Comparison of ENCODE assay signal across 8 cellular contexts in the genomic region with DNA sequence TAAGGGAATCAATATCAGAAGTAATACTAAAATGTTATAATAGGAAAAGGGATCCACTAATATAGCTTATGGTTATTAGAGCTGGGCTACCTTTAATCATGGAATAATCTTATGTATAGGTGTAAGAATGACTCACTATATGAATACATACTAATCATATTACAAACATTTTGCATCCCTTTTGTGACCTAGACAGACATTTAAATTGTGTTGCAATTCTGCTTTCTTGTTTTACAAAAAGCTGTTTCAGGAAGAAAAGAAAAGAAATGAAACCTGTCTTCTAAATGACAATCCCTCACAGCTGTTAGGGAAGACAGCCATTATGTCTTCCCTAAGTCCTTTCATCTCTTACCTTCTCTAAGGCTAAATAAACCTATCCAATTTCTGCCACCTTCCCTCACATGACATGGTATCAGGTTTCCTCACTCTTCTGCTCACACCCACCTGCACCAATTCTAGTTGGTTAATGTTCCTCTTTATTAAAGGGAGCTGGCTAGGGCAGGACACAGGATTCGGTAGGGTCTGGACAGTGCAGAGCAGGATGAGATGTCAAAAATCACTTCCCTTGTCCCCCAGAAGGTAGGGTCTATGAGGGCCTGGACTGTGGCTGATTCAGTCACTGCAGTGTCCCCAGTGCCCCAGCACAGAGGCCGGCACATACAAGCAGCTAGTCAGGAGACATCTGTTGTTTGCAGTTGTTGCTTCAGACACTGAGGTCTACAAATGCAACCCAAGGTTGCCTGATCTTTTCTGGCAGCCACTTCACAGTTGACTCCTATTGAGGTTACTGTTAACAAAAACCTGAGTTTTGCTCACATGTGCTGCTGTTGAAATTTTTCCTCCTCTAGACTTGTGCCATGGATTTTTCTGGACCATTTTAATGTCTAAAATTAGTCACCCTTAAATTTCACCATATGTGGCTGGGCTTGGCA. TPM values are rescaled to one million over a fixed set of nuclear protein-coding genes. Genes with fewer than 3 reads are reported as not detected.
DNase-seq lines count a peak whose midpoint lies in the region; ATAC-seq and TF ChIP-seq lines count a peak whose summit lies in the region.

No MANE protein-coding gene starts in this region.

- no peak overlapping the region for H3K9ac ChIP-seq in liver (ENCODE audit: low read depth in 1 of 2, low read length in 2 of 2)

- TF ChIP-seq CTCF in NB4 (IDR thresholded peaks at IDR 0.05; ENCODE audit: low read depth, low read length) (no peak), VCaP (conservative IDR thresholded peaks at IDR 0.05) (no peak), liver (IDR thresholded peaks at IDR 0.05; ENCODE audit: low read depth, low read length, missing input control) (no peak), lower lobe of right lung (IDR thresholded peaks at IDR 0.05) (no peak), transverse colon (IDR thresholded peaks at IDR 0.05) (no peak)

- no peaks in the 10 kb centered on the region for H3K9me3 ChIP-seq in CD4-positive, alpha-beta memory T cell (ENCODE audit: control insufficient read depth in 1 of 2, low read length in 2 of 2)
- H3K9me3 ChIP-seq in liver (ENCODE audit: control insufficient read depth in 4 of 4, low read length in 3 of 4) (no peaks in the 10 kb centered on the region), lower lobe of right lung (no peaks in the 10 kb centered on the region), transverse colon (no peaks in the 10 kb centered on the region)

- peaks cover 3 to 27% of the 10 kb centered on the region in 2 donors for H3K36me3 Mint-ChIP-seq in CD4-positive, alpha-beta memory T cell

- in situ Hi-C loops in transverse colon (cut with MboI; ENCODE audit: low pct_ligation_motif_present in 1 of 4, low pct_unique_long_range_greater_than_20kb in 1 of 4, low sequenced_read_pairs in 3 of 4): loop anchor here in 1 of 4 donors (10.0 kb wide), 1 partner anchor 77 kb away; no protein-coding TSS in a partner anchor

- ATAC-seq in HG03039 (IDR thresholded peaks at IDR 0.05; ENCODE audit: unreplicated experiment) (no peak), lower lobe of right lung (no peak)

- no peaks in the 10 kb centered on the region for H3K27me3 ChIP-seq in CD4-positive, alpha-beta memory T cell (ENCODE audit: insufficient read depth, low read length)
- H3K27me3 ChIP-seq in liver (ENCODE audit: control insufficient read depth in 4 of 4, insufficient read depth in 4 of 4, low read length in 3 of 4) (no peaks in the 10 kb centered on the region), lower lobe of right lung (ENCODE audit: low read depth) (no peaks in the 10 kb centered on the region), transverse colon (no peaks in the 10 kb centered on the region)

- no peak overlapping the region for H3K4me3 ChIP-seq in CD4-positive, alpha-beta memory T cell (ENCODE audit: low read length in 2 of 2)
- H3K4me3 ChIP-seq in NB4 (ENCODE audit: low read depth, low read length) (no peak overlapping the region), liver (ENCODE audit: low read depth in 1 of 3, low read length in 3 of 3) (no peak overlapping the region), lower lobe of right lung (no peak overlapping the region), transverse colon (no peak overlapping the region)

- H3K4me1 Mint-ChIP-seq in CD4-positive, alpha-beta memory T cell: peaks cover 54 to 86% (median 72%) of the 10 kb centered on the region in 4 donors

- peak; percentile 17 to 24 for TF ChIP-seq RAD21 in liver (IDR thresholded peaks at IDR 0.05)

- DNase-seq in CD4-positive, alpha-beta memory T cell: no peak
- DNase-seq in NB4 (ENCODE audit: low read depth) (peak; percentile 13), LoVo (ENCODE audit: low spot score) (no peak), lower lobe of right lung (no peak), transverse colon (no peak)

- no peak for TF ChIP-seq EP300 in transverse colon (IDR thresholded peaks at IDR 0.05; ENCODE audit: low read depth)

- H3K36me3 ChIP-seq in CD4-positive, alpha-beta memory T cell (ENCODE audit: insufficient read depth, low read length): no peaks in the 10 kb centered on the region
- no peaks in the 10 kb centered on the region for H3K36me3 ChIP-seq in liver (ENCODE audit: control insufficient read depth in 4 of 4, insufficient read depth in 3 of 4, low read depth in 1 of 4, low read length in 3 of 4)
- H3K36me3 ChIP-seq in lower lobe of right lung: no peaks in the 10 kb centered on the region
- H3K36me3 ChIP-seq in transverse colon: no peaks in the 10 kb centered on the region

- H3K27ac Mint-ChIP-seq in CD4-positive, alpha-beta memory T cell: peak overlapping the region; percentile 49 to 93 (median 89)

- no peak overlapping the region for H3K27ac ChIP-seq in CD4-positive, alpha-beta memory T cell (ENCODE audit: low read depth, low read length)
- H3K27ac ChIP-seq in VCaP (peak overlapping the region; percentile 99), liver (ENCODE audit: low read depth in 1 of 2, low read length in 2 of 2) (peak overlapping the region in 1 of 2 donors; percentile 54), lower lobe of right lung (no peak overlapping the region), transverse colon (peak overlapping the region in 1 of 4 donors; percentile 12)

- POLR2A ChIA-PET in CD4-positive, alpha-beta memory T cell (lab: Charles Lee; ENCODE audit: partially characterized antibody): interaction anchor here (1.0 to 7.3 kb wide), 4 partner anchors 8 to 87 kb away, joined by 3 to 121 read pairs (median 52); a partner anchor contains a TSS

- intact Hi-C loops in CD4-positive, alpha-beta memory T cell (cut with micrococcal nuclease): no loop called here
- intact Hi-C loops in lower lobe of right lung (cut with DNase I) (no loop called here), transverse colon (cut with DNase I; ENCODE audit: low total_unique reads) (loop anchor here (10.0 kb wide), 1 partner anchor 67 kb away; a partner anchor contains a TSS)

- no peaks in the 10 kb centered on the region for H3K27me3 Mint-ChIP-seq in CD4-positive, alpha-beta memory T cell

- 43% methylated on average over 2 of the region's 2 CpGs for WGBS in liver
- 79% methylated on average over 2 of the region's 2 CpGs; no CpG with 5 or more reads in 1 of the 2 donors for WGBS in transverse colon (ENCODE audit: low coverage in 1 of 2), 2 donors

- TF ChIP-seq POLR2A in NB4 (IDR thresholded peaks at IDR 0.05; ENCODE audit: extremely low read depth, insufficient read length) (no peak), transverse colon (IDR thresholded peaks at IDR 0.05) (no peak)

- peaks cover 82% of the 10 kb centered on the region for H3K4me1 ChIP-seq in CD4-positive, alpha-beta memory T cell (ENCODE audit: insufficient read depth, low read length)
- H3K4me1 ChIP-seq in liver (ENCODE audit: control insufficient read depth in 4 of 4, insufficient read depth in 4 of 4, low read length in 3 of 4) (peaks cover 6 to 19% (median 10%) of the 10 kb centered on the region in 4 donors), lower lobe of right lung (peaks cover 47% of the 10 kb centered on the region), transverse colon (peaks cover 5 to 23% (median 7%) of the 10 kb centered on the region in 4 donors)

- CTCF ChIA-PET in CD4-positive, alpha-beta memory T cell (lab: Charles Lee; ENCODE audit: partially characterized antibody): interaction anchor here (0.6 to 9.3 kb wide), 6 partner anchors 8 to 197 kb away, joined by 3 to 102 read pairs (median 22); no protein-coding TSS in a partner anchor

- H3K9me3 Mint-ChIP-seq in CD4-positive, alpha-beta memory T cell: peaks cover 0 to 3% (median 0%) of the 10 kb centered on the region in 8 donors

- peak overlapping the region in 5 of 8 donors; percentile 5 to 70 (median 56) for H3K4me3 Mint-ChIP-seq in CD4-positive, alpha-beta memory T cell

TF ChIP-seq in liver, 16 proteins besides CTCF, POLR2A, EP300 and RAD21:
- TF ChIP-seq YY1 (IDR thresholded peaks at IDR 0.05) (peak; percentile 41), NR2F2 (IDR thresholded peaks at IDR 0.05) (no peak), JUND (IDR thresholded peaks at IDR 0.05) (peak in 1 of 2 donors; percentile 51), SP1 (IDR thresholded peaks at IDR 0.05) (peak; percentile 32), HNF4A (conservative IDR thresholded peaks at IDR 0.05) (peak; percentile 48 to 64), RXRA (IDR thresholded peaks at IDR 0.05) (peak; percentile 51 to 68)
- TF ChIP-seq, protein P1, sequence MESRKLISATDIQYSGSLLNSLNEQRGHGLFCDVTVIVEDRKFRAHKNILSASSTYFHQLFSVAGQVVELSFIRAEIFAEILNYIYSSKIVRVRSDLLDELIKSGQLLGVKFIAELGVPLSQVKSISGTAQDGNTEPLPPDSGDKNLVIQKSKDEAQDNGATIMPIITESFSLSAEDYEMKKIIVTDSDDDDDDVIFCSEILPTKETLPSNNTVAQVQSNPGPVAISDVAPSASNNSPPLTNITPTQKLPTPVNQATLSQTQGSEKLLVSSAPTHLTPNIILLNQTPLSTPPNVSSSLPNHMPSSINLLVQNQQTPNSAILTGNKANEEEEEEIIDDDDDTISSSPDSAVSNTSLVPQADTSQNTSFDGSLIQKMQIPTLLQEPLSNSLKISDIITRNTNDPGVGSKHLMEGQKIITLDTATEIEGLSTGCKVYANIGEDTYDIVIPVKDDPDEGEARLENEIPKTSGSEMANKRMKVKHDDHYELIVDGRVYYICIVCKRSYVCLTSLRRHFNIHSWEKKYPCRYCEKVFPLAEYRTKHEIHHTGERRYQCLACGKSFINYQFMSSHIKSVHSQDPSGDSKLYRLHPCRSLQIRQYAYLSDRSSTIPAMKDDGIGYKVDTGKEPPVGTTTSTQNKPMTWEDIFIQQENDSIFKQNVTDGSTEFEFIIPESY (IDR thresholded peaks at IDR 0.05): no peak
- TF ChIP-seq, protein P2, sequence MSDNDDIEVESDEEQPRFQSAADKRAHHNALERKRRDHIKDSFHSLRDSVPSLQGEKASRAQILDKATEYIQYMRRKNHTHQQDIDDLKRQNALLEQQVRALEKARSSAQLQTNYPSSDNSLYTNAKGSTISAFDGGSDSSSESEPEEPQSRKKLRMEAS (IDR thresholded peaks at IDR 0.05): peak; percentile 33

RNA-seq across cellular contexts. Expression of a gene that starts 3.8 kb away (rescaled TPM):
- total RNA-seq in CD4-positive, alpha-beta memory T cell: 10 to 100 TPM; 63.5 to 69.6 TPM
- polyA plus RNA-seq in CD4-positive, alpha-beta memory T cell: 100 to 1,000 TPM; 213 to 386 TPM
- total RNA-seq in liver (100 to 1,000 TPM in 1 of 2 donors, 10 to 100 TPM in 1; 42.1 to 180 TPM), lower lobe of right lung (72.8 TPM), transverse colon (100 to 1,000 TPM in 2 of 4 donors, 10 to 100 TPM in 2; 22.4 to 154 (median 82.8) TPM)
- polyA plus RNA-seq in liver: 10 to 100 TPM; 71.6 to 89.0 TPM
